ENCODE assay signal across 13 cellular contexts in the genomic region with DNA sequence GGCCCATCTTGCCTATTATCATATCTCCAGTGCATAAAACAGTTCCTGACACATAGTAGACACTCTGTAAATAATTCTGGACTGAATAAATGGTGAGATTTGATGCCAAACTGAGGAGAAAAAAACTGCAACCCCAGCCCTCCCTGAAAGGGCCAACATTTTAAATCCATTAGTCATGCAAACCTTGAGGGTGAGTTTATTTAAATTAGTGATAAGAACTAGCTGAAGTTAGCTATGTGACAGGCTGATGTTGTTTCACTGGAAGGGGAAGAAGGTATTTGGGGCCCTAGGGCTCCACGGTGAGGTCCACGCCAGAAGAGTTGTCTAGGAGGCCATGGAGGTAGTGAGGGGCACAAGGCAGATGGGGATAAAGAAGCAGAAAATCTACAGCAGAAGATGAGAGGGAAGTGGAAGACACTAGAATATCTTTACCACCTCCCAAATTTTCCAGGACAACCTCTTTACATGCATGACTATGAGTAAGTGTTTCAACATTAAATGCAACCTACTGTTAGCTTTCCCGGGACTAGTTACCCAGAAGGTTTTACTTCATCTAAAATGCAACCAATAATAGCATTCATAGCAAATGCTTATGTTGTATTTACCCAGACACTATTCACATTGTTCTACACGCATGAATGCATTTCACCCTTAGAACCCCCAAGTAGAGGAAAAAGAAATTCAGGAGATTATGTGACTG.
DNase-seq lines count a peak whose midpoint lies in the region; ATAC-seq, FAIRE-seq and TF ChIP-seq lines count a peak whose summit lies in the region.
"Had no signal": no experiment of that assay in that cellular context is flagged by ENCODE, and none has a peak within 500 bp of the region (broad histone marks: within the 10 kb centered on the region; RNA-seq: fewer than 3 reads in every experiment).

No MANE protein-coding gene starts in this region.

- no peak overlapping the region for H3K4me3 Mint-ChIP-seq in CD8-positive, alpha-beta T cell
- H3K4me3 Mint-ChIP-seq: T-helper 2 cell treated with Interferon-gamma antibody and Interleukin-4, amounts not matched to agents 5 μg/mL and 100 μg/mL, for 36 hours had no signal

- peak; percentile 78 to 79 for ATAC-seq in A549
- no peak for ATAC-seq in CD8-positive, alpha-beta T cell

- TF ChIP-seq RAD21 in A549 (conservative IDR thresholded peaks at IDR 0.05 in 1 of 2, IDR thresholded peaks at IDR 0.05 in 1 of 2), result peak in 1 of 2 experiments; percentile 8; a peak in 1 of 5 replicates

- H3K36me3 ChIP-seq in keratinocyte (ENCODE audit: control insufficient read depth in 2 of 2, extremely low read depth in 1 of 2, insufficient read depth in 2 of 2, low read length in 2 of 2) (no peaks in the 10 kb centered on the region), BE2C (no peaks in the 10 kb centered on the region)
- H3K36me3 ChIP-seq in CD8-positive, alpha-beta T cell (ENCODE audit: insufficient read depth, low read length), result no peaks in the 10 kb centered on the region
- H3K36me3 ChIP-seq: upper lobe of left lung had no signal

- H3K27ac ChIP-seq in A549 (peak overlapping the region; percentile 81 to 83), keratinocyte (ENCODE audit: control insufficient read depth, insufficient read depth, low read length) (no peak overlapping the region)
- H3K27ac ChIP-seq in CD8-positive, alpha-beta T cell (ENCODE audit: low read depth, low read length), result no peak overlapping the region
- H3K27ac ChIP-seq: upper lobe of left lung had no signal

- peak; percentile 89 for FAIRE-seq in A549 (lab: Jason Lieb, UNC)
- FAIRE-seq in keratinocyte (lab: Jason Lieb, UNC), result no peak

- DNase-seq in A549 (ENCODE audit: low read depth in 1 of 2, low spot score in 1 of 2) (peak; percentile 52 to 81), H4 (ENCODE audit: low spot score) (peak; percentile 64), amniotic stem cell (lab: John Stamatoyannopoulos, UW) (peak; percentile 48), keratinocyte (ENCODE audit: low read depth, low spot score) (no peak), NCI-H2107 treated with DMSO at 0.1 percent for 48 hours (lab: John Stamatoyannopoulos, UW; ENCODE audit: unreplicated experiment) (no peak), BE2C (no peak)
- DNase-seq in stimulated activated CD8-positive, alpha-beta memory T cell treated with anti-CD3 and anti-CD28 coated beads, Interleukin-4, amount 100 ng/mL, for 48 hours, result no peak
- DNase-seq in CD8-positive, alpha-beta T cell, result no peak
- DNase-seq: activated naive CD4-positive, alpha-beta T cell treated with anti-CD3 and anti-CD28 coated beads, Interleukin-2, amount 50 U/mL, for 16 hours; C1 segment of cervical spinal cord; NCI-H187 treated with DMSO at 0.1 percent for 48 hours; upper lobe of left lung had no signal

- no peaks in the 10 kb centered on the region for H3K36me3 Mint-ChIP-seq in CD8-positive, alpha-beta T cell

- no peaks in the 10 kb centered on the region for H3K4me1 Mint-ChIP-seq in CD8-positive, alpha-beta T cell (ENCODE audit: low read depth)

- peaks cover 20% of the 10 kb centered on the region for H3K9me3 ChIP-seq in A549
- no peaks in the 10 kb centered on the region for H3K9me3 ChIP-seq in keratinocyte (ENCODE audit: control insufficient read depth, low read depth, low read length)
- no peaks in the 10 kb centered on the region for H3K9me3 ChIP-seq in BE2C
- H3K9me3 ChIP-seq in CD8-positive, alpha-beta T cell (ENCODE audit: low read length), result no peaks in the 10 kb centered on the region
- H3K9me3 ChIP-seq: upper lobe of left lung had no signal

- TF ChIP-seq CTCF in A549 (IDR thresholded peaks at IDR 0.05) (no peak), keratinocyte (optimal IDR thresholded peaks at IDR 0.05 in 1 of 3, IDR thresholded peaks at IDR 0.05 in 1 of 3, conservative IDR thresholded peaks at IDR 0.05 in 1 of 3; ENCODE audit: extremely low read depth in 1 of 3, insufficient read depth in 2 of 3, low read length in 3 of 3) (no peak), BE2C (IDR thresholded peaks at IDR 0.05; ENCODE audit: low read depth, low read length) (no peak)
- TF ChIP-seq CTCF in CD8-positive, alpha-beta T cell (IDR thresholded peaks at IDR 0.05), result no peak

- no peaks in the 10 kb centered on the region for H3K9me3 Mint-ChIP-seq in CD8-positive, alpha-beta T cell
- H3K9me3 Mint-ChIP-seq: T-helper 2 cell treated with Interferon-gamma antibody and Interleukin-4, amounts not matched to agents 5 μg/mL and 100 μg/mL, for 36 hours had no signal

- H3K27me3 Mint-ChIP-seq in CD8-positive, alpha-beta T cell (ENCODE audit: low read depth), result peaks cover 11% of the 10 kb centered on the region

- no peak for TF ChIP-seq POLR2A in A549 (IDR thresholded peaks at IDR 0.05; ENCODE audit: low read length)

- H3K27me3 ChIP-seq in keratinocyte (ENCODE audit: control insufficient read depth, extremely low read depth, insufficient read depth, low read length) (no peaks in the 10 kb centered on the region), BE2C (no peaks in the 10 kb centered on the region)
- H3K27me3 ChIP-seq in CD8-positive, alpha-beta T cell (ENCODE audit: insufficient read depth, low read length), result no peaks in the 10 kb centered on the region
- H3K27me3 ChIP-seq: upper lobe of left lung had no signal

- no peak overlapping the region for H3K27ac Mint-ChIP-seq in CD8-positive, alpha-beta T cell
- H3K27ac Mint-ChIP-seq: T-helper 2 cell treated with Interferon-gamma antibody and Interleukin-4, amounts not matched to agents 5 μg/mL and 100 μg/mL, for 36 hours had no signal

- H3K9me1 ChIP-seq in keratinocyte (ENCODE audit: control insufficient read depth, extremely low read depth, insufficient read depth, low read length), result no peaks in the 10 kb centered on the region

- H4K20me1 ChIP-seq in keratinocyte (ENCODE audit: control insufficient read depth, extremely low read depth, insufficient read depth, low read length), result no peaks in the 10 kb centered on the region

- CTCF ChIA-PET in A549 (lab: Yijun Ruan, JAX), result interaction anchor here (0.7 to 3.7 kb wide), 16 partner anchors 8 to 429 kb away, joined by 3 to 22 read pairs (median 4); a partner anchor contains a TSS
- CTCF ChIA-PET in CD8-positive, alpha-beta T cell (lab: Charles Lee), result no interaction called here

- H3K4me2 ChIP-seq in A549 (peak overlapping the region; percentile 81), keratinocyte (ENCODE audit: control insufficient read depth, extremely low read depth, insufficient read depth, low read depth, low read length) (peak overlapping the region; percentile 49)

- dilution Hi-C loops in keratinocyte (cut with MboI; ENCODE audit: extremely low pct_ligation_motif_present, low sequenced_read_pairs), result no loop called here

- no peak for TF ChIP-seq EP300 in A549 (IDR thresholded peaks at IDR 0.05)

- H3K79me2 ChIP-seq in keratinocyte (ENCODE audit: control insufficient read depth, insufficient read depth, low read length), result no peaks in the 10 kb centered on the region

- H3K4me1 ChIP-seq in A549 (peaks cover 33% of the 10 kb centered on the region), keratinocyte (ENCODE audit: control insufficient read depth, extremely low read depth, insufficient read depth, low read length) (peaks cover 14% of the 10 kb centered on the region), BE2C (peaks cover 22% of the 10 kb centered on the region)
- H3K4me1 ChIP-seq in CD8-positive, alpha-beta T cell (ENCODE audit: insufficient read depth, low read length), result no peaks in the 10 kb centered on the region
- H3K4me1 ChIP-seq: upper lobe of left lung had no signal

- H2AFZ ChIP-seq in keratinocyte (ENCODE audit: control insufficient read depth, low read length), result no peak overlapping the region

- intact Hi-C loops in CD8-positive, alpha-beta T cell (cut with DNase I, micrococcal nuclease), result no loop called here

- H3K4me3 ChIP-seq in A549, result 0 out of 3 replicates have a peak overlapping the region, but pooled peaks have one; percentile 9
- H3K4me3 ChIP-seq in keratinocyte (ENCODE audit: control insufficient read depth in 2 of 3, extremely low read depth in 1 of 3, insufficient read depth in 2 of 3, low read depth in 1 of 3, low read length in 3 of 3), result no peak overlapping the region
- H3K4me3 ChIP-seq in BE2C (ENCODE audit: low read depth, low read length), result no peak overlapping the region
- H3K4me3 ChIP-seq in CD8-positive, alpha-beta T cell (ENCODE audit: low read depth, low read length), result no peak overlapping the region
- H3K4me3 ChIP-seq: upper lobe of left lung had no signal

- 15% methylated on average over 4 of the region's 4 CpGs for WGBS in A549 (ENCODE audit: missing lambda C conversion rate)

- POLR2A ChIA-PET in A549 (lab: Yijun Ruan, JAX), result interaction anchor here (0.7 to 1.8 kb wide), 3 partner anchors 166 to 428 kb away, joined by 3 to 6 read pairs (median 3); a partner anchor contains a TSS
- POLR2A ChIA-PET in CD8-positive, alpha-beta T cell (lab: Charles Lee), result no interaction called here

- H3K9ac ChIP-seq in keratinocyte (ENCODE audit: control insufficient read depth, extremely low read depth, insufficient read depth, low read length), result no peak overlapping the region

TF ChIP-seq in A549, 52 proteins besides CTCF, POLR2A, EP300 and RAD21 (continues in another document):
- TF ChIP-seq ZSCAN20 (CRISPR knock-in tag; IDR thresholded peaks at IDR 0.05) (no peak), RARB (CRISPR knock-in tag; IDR thresholded peaks at IDR 0.05) (no peak), CBX2 (IDR thresholded peaks at IDR 0.05; ENCODE audit: borderline replicate concordance, low read depth) (no peak), BHLHE40 (IDR thresholded peaks at IDR 0.05; ENCODE audit: low read depth, low read length) (no peak), KDM1A (IDR thresholded peaks at IDR 0.05; ENCODE audit: low read depth) (no peak), JUNB (IDR thresholded peaks at IDR 0.05) (no peak; the same call in none of the 2 replicates), FOXS1 (CRISPR knock-in tag; IDR thresholded peaks at IDR 0.05) (no peak), CBX8 (IDR thresholded peaks at IDR 0.05) (no peak)
- TF ChIP-seq, protein P1, sequence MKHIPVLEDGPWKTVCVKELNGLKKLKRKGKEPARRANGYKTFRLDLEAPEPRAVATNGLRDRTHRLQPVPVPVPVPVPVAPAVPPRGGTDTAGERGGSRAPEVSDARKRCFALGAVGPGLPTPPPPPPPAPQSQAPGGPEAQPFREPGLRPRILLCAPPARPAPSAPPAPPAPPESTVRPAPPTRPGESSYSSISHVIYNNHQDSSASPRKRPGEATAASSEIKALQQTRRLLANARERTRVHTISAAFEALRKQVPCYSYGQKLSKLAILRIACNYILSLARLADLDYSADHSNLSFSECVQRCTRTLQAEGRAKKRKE (CRISPR knock-in tag; IDR thresholded peaks at IDR 0.05; ENCODE audit: low read depth), result no peak
- TF ChIP-seq, protein P2, sequence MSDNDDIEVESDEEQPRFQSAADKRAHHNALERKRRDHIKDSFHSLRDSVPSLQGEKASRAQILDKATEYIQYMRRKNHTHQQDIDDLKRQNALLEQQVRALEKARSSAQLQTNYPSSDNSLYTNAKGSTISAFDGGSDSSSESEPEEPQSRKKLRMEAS (IDR thresholded peaks at IDR 0.05), result peak; percentile 36; the same call in 1 of the 2 replicates
- TF ChIP-seq, protein P3, sequence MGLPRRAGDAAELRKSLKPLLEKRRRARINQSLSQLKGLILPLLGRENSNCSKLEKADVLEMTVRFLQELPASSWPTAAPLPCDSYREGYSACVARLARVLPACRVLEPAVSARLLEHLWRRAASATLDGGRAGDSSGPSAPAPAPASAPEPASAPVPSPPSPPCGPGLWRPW (IDR thresholded peaks at IDR 0.05), result no peak

Comparison
In these comparisons a context has a peak if more than half of its experiments do, and no peak if none do; other contexts are left out.
1. DNase-seq: peak in A549 (2 of 2), H4 (single experiment) and amniotic stem cell (single experiment); none in keratinocyte (single experiment), stimulated activated CD8-positive, alpha-beta memory T cell treated with anti-CD3 and anti-CD28 coated beads, Interleukin-4, amount 100 ng/mL, for 48 hours (single experiment), NCI-H2107 treated with DMSO at 0.1 percent for 48 hours (single experiment), BE2C (single experiment) and CD8-positive, alpha-beta T cell (0 of 7).
2. H3K27ac ChIP-seq: peak in A549 (2 of 2); none in keratinocyte (single experiment) and CD8-positive, alpha-beta T cell (single experiment).